Comparison of ENCODE assay signal across 8 cellular contexts in the genomic region with DNA sequence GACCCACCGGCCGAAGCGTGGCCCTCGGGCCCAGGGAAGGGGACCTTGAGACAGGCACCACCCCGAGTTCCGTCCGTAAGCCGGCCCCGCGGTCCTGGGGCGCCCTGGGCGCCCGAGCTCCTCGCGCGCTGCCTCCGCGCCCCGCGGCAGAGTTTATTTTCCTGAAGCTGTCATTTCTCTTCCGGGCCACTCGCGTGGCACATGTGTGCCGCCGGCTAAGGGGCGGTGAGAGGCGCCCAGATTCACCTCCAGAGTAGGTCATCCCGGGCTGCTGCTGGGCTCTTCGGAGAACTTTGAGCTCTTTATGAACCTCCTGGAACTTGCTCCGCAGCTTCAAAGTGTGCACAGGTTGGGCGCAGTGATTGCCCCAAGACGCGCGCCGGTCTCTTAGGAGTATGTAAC. TPM values are rescaled to one million over a fixed set of nuclear protein-coding genes. Genes with fewer than 3 reads are reported as not detected.
DNase-seq lines count a peak whose midpoint lies in the region; ATAC-seq, FAIRE-seq and TF ChIP-seq lines count a peak whose summit lies in the region.

No MANE protein-coding gene starts in this region.

- H3K79me1 ChIP-seq in H9 (ENCODE audit: insufficient read depth, low read depth, low read length, poor library complexity, severe bottlenecking): peaks cover 7% of the 10 kb centered on the region

- H3K4me1 ChIP-seq in H9 (ENCODE audit: insufficient read depth, low read length): peaks cover 5% of the 10 kb centered on the region; the same call in 1 of the 2 replicates
- H3K4me1 ChIP-seq in Peyer's patch: peaks cover 0 to 23% (median 5%) of the 10 kb centered on the region in 4 donors
- H3K4me1 ChIP-seq in astrocyte (ENCODE audit: insufficient read depth, low read length): peaks cover 20% of the 10 kb centered on the region

- no peak overlapping the region for H3K18ac ChIP-seq in H9 (ENCODE audit: insufficient read length, low read depth, low read length)

- H3K79me2 ChIP-seq in H9 (ENCODE audit: insufficient read depth, low read length): peaks cover 18% of the 10 kb centered on the region; the same call in 1 of the 2 replicates
- peaks cover 56% of the 10 kb centered on the region for H3K79me2 ChIP-seq in astrocyte (ENCODE audit: insufficient read depth, low read length)

- peak overlapping the region; percentile 88 for H3K4me3 Mint-ChIP-seq in CD4-positive, alpha-beta T cell
- H3K4me3 Mint-ChIP-seq in H9 (peak overlapping the region; percentile 88 to 92), astrocyte (ENCODE audit: unreplicated experiment) (peak overlapping the region; percentile 92)
- H3K4me3 Mint-ChIP-seq in stimulated activated effector memory CD8-positive, alpha-beta T cell treated with anti-CD3 and anti-CD28 coated beads, Interleukin-12 subunit alpha, Interleukin-12 subunit beta, amount 100 ng/mL, for 72 hours: peak overlapping the region; percentile 78

- peaks cover 36% of the 10 kb centered on the region for H3K4me1 Mint-ChIP-seq in CD4-positive, alpha-beta T cell (ENCODE audit: low read depth)
- H3K4me1 Mint-ChIP-seq in H9 (peaks cover 19 to 20% of the 10 kb centered on the region in 2 experiments), astrocyte (ENCODE audit: low read depth, unreplicated experiment) (peaks cover 14% of the 10 kb centered on the region)
- peaks cover 34% of the 10 kb centered on the region for H3K4me1 Mint-ChIP-seq in stimulated activated effector memory CD8-positive, alpha-beta T cell treated with anti-CD3 and anti-CD28 coated beads, Interleukin-12 subunit alpha, Interleukin-12 subunit beta, amount 100 ng/mL, for 72 hours

- FAIRE-seq in astrocyte (lab: Jason Lieb, UNC): no peak

- H3K9me3 Mint-ChIP-seq in CD4-positive, alpha-beta T cell: no peaks in the 10 kb centered on the region
- H3K9me3 Mint-ChIP-seq in H9 (no peaks in the 10 kb centered on the region; a peak in 2 of 5 replicates), astrocyte (ENCODE audit: unreplicated experiment) (no peaks in the 10 kb centered on the region)
- H3K9me3 Mint-ChIP-seq in stimulated activated effector memory CD8-positive, alpha-beta T cell treated with anti-CD3 and anti-CD28 coated beads, Interleukin-12 subunit alpha, Interleukin-12 subunit beta, amount 100 ng/mL, for 72 hours: no peaks in the 10 kb centered on the region

- H3K9me3 ChIP-seq in CD4-positive, alpha-beta T cell (ENCODE audit: control insufficient read depth, low read length): no peaks in the 10 kb centered on the region
- H3K9me3 ChIP-seq in H9 (ENCODE audit: control insufficient read depth, low read depth, low read length) (no peaks in the 10 kb centered on the region), Peyer's patch (no peaks in the 10 kb centered on the region), astrocyte (ENCODE audit: insufficient read depth, low read depth, low read length) (no peaks in the 10 kb centered on the region)

- intact Hi-C loops in CD4-positive, alpha-beta T cell (cut with DNase I, micrococcal nuclease): loop anchor here (1.0 to 10.0 kb wide), 6 partner anchors 93 to 806 kb away; partner anchors contain the start of genes CTU2 (in 2 of the 2), RNF166 (in 2 of the 2), KLHDC4 (in 1 of the 2) and MVD (in 1 of the 2)

- no peaks in the 10 kb centered on the region for H3K27me3 ChIP-seq in CD4-positive, alpha-beta T cell (ENCODE audit: control insufficient read depth, insufficient read depth, low read length)
- H3K27me3 ChIP-seq in H9 (ENCODE audit: insufficient read depth, low read length) (no peaks in the 10 kb centered on the region), Peyer's patch (no peaks in the 10 kb centered on the region), astrocyte (ENCODE audit: insufficient read depth, low read length) (no peaks in the 10 kb centered on the region)

- H4K8ac ChIP-seq in H9 (replicated peaks; ENCODE audit: insufficient read length, low read depth, low read length): no peak overlapping the region

- H2BK5ac ChIP-seq in H9 (ENCODE audit: insufficient read length, low read length): no peak overlapping the region

- H2BK120ac ChIP-seq in H9 (ENCODE audit: low read depth, low read length, poor library complexity, severe bottlenecking): no peak overlapping the region

- TF ChIP-seq POLR2A in Peyer's patch (IDR thresholded peaks at IDR 0.05): no peak

- H3K56ac ChIP-seq in H9 (ENCODE audit: insufficient read length, low read depth, low read length): no peak overlapping the region

- H4K91ac ChIP-seq in H9 (ENCODE audit: insufficient read length, low read depth, low read length): no peak overlapping the region

- peak in 9 of 10 experiments; percentile 13 to 56 (median 27) for DNase-seq in CD4-positive, alpha-beta T cell
- DNase-seq in H9: no peak
- peak in 2 of 3 donors; percentile 55 to 73 for DNase-seq in Peyer's patch
- DNase-seq in astrocyte (ENCODE audit: low read depth): no peak
- DNase-seq in left kidney (ENCODE audit: low read depth, low spot score): peak; percentile 33
- no peak for DNase-seq in stimulated activated effector memory CD8-positive, alpha-beta T cell treated with anti-CD3 and anti-CD28 coated beads, Interleukin-12 subunit alpha, Interleukin-12 subunit beta, amount 100 ng/mL, for 72 hours (ENCODE audit: low spot score in 2 of 2)
- DNase-seq in COR-L47 (lab: John Stamatoyannopoulos, UW): no peak

- H3K23me2 ChIP-seq in H9 (ENCODE audit: insufficient read length, low read depth, low read length, poor library complexity, severe bottlenecking): peaks cover 12% of the 10 kb centered on the region

- no peak for TF ChIP-seq CTCF in CD4-positive, alpha-beta T cell (IDR thresholded peaks at IDR 0.05)
- TF ChIP-seq CTCF in H9 (conservative IDR thresholded peaks at IDR 0.05) (no peak), Peyer's patch (IDR thresholded peaks at IDR 0.05) (no peak), astrocyte (IDR thresholded peaks at IDR 0.05; ENCODE audit: insufficient read depth, low read depth, low read length) (no peak)

- no peak overlapping the region for H2AK5ac ChIP-seq in H9 (ENCODE audit: insufficient read length, low read length)

- no peak overlapping the region for H3K4ac ChIP-seq in H9 (ENCODE audit: low read depth, low read length)

- H3K4me3 ChIP-seq in Peyer's patch (peak overlapping the region; percentile 78 to 99 (median 85)), astrocyte (ENCODE audit: insufficient read depth, low read depth, low read length) (peak overlapping the region; percentile 80)

- POLR2A ChIA-PET in CD4-positive, alpha-beta T cell (lab: Charles Lee): interaction anchor here (0.7 to 2.4 kb wide), 22 partner anchors 18 to 805 kb away, joined by 3 to 38 read pairs (median 5); partner anchors contain the start of genes APRT, BANP, KLHDC4 and MVD

- H3K36me3 Mint-ChIP-seq in CD4-positive, alpha-beta T cell (ENCODE audit: low read depth): peaks cover 32% of the 10 kb centered on the region
- H3K36me3 Mint-ChIP-seq in H9 (ENCODE audit: insufficient read depth in 1 of 3, low read depth in 3 of 3) (peaks cover 5 to 21% (median 21%) of the 10 kb centered on the region in 3 experiments; a peak in 5 of 7 replicates), astrocyte (ENCODE audit: low read depth, unreplicated experiment) (no peaks in the 10 kb centered on the region)
- peaks cover 65% of the 10 kb centered on the region for H3K36me3 Mint-ChIP-seq in stimulated activated effector memory CD8-positive, alpha-beta T cell treated with anti-CD3 and anti-CD28 coated beads, Interleukin-12 subunit alpha, Interleukin-12 subunit beta, amount 100 ng/mL, for 72 hours

- no peak overlapping the region for H2BK15ac ChIP-seq in H9 (ENCODE audit: low read depth, low read length)

- WGBS in H9 (ENCODE audit: extremely low coverage, insufficient read length, low lambda C conversion rate): no CpG with 5 or more reads among the region's 35 CpGs

- no peak overlapping the region for H3K14ac ChIP-seq in H9 (ENCODE audit: insufficient read depth, low read length)

- H3K27me3 Mint-ChIP-seq in CD4-positive, alpha-beta T cell: no peaks in the 10 kb centered on the region
- H3K27me3 Mint-ChIP-seq in H9 (ENCODE audit: low read depth) (no peaks in the 10 kb centered on the region), astrocyte (ENCODE audit: low read depth, unreplicated experiment) (no peaks in the 10 kb centered on the region)

- peak overlapping the region; percentile 71 for H3K4me2 ChIP-seq in H9 (ENCODE audit: insufficient read depth, insufficient read length, low read length)
- peak overlapping the region; percentile 90 for H3K4me2 ChIP-seq in astrocyte (ENCODE audit: low read length)

- H3K9ac ChIP-seq in H9 (ENCODE audit: extremely low read depth, insufficient read length, low read length) (peak overlapping the region; percentile 39), astrocyte (ENCODE audit: low read length) (peak overlapping the region; percentile 86)

- no peak overlapping the region for H2BK12ac ChIP-seq in H9 (ENCODE audit: insufficient read length, low read depth, low read length)

- H3K27ac Mint-ChIP-seq in CD4-positive, alpha-beta T cell: peak overlapping the region; percentile 87
- H3K27ac Mint-ChIP-seq in H9 (peak overlapping the region; percentile 24 to 84 (median 75); a peak in 3 of 7 replicates), astrocyte (ENCODE audit: unreplicated experiment) (peak overlapping the region; percentile 81)
- peak overlapping the region; percentile 86 for H3K27ac Mint-ChIP-seq in stimulated activated effector memory CD8-positive, alpha-beta T cell treated with anti-CD3 and anti-CD28 coated beads, Interleukin-12 subunit alpha, Interleukin-12 subunit beta, amount 100 ng/mL, for 72 hours

- H4K20me1 ChIP-seq in H9 (ENCODE audit: control insufficient read depth, insufficient read depth, insufficient read length): no peaks in the 10 kb centered on the region
- H4K20me1 ChIP-seq in astrocyte (ENCODE audit: insufficient read depth, low read length): peaks cover 43% of the 10 kb centered on the region

- peaks cover 0 to 16% (median 0%) of the 10 kb centered on the region in 3 donors for H3K36me3 ChIP-seq in Peyer's patch
- peaks cover 7% of the 10 kb centered on the region for H3K36me3 ChIP-seq in astrocyte (ENCODE audit: insufficient read depth, low read length)

- H4K5ac ChIP-seq in H9 (ENCODE audit: insufficient read length, low read depth, low read length): no peak overlapping the region

- H3K23ac ChIP-seq in H9 (ENCODE audit: insufficient read length, low read depth, low read length): no peak overlapping the region

- H3K27ac ChIP-seq in CD4-positive, alpha-beta T cell (ENCODE audit: low read depth, low read length): peak overlapping the region; percentile 78
- H3K27ac ChIP-seq in H9 (ENCODE audit: insufficient read length, low read depth, low read length) (no peak overlapping the region), Peyer's patch (peak overlapping the region; percentile 82 to 95 (median 84)), astrocyte (ENCODE audit: low read depth, low read length) (peak overlapping the region; percentile 84)

- no peak overlapping the region for H2AFZ ChIP-seq in H9 (ENCODE audit: low read length)
- H2AFZ ChIP-seq in astrocyte (ENCODE audit: low read depth, low read length): peak overlapping the region; percentile 94

- peak; percentile 38 for ATAC-seq in CD4-positive, alpha-beta T cell (ENCODE audit: poor library complexity)
- ATAC-seq in stimulated activated effector memory CD8-positive, alpha-beta T cell treated with anti-CD3 and anti-CD28 coated beads, Interleukin-12 subunit alpha, Interleukin-12 subunit beta, amount 100 ng/mL, for 72 hours: peak; percentile 54
- ATAC-seq in GM19397 (IDR thresholded peaks at IDR 0.05; ENCODE audit: unreplicated experiment): no peak

- H2BK20ac ChIP-seq in H9 (ENCODE audit: low read depth, low read length, poor library complexity, severe bottlenecking): no peak overlapping the region

- CTCF ChIA-PET in CD4-positive, alpha-beta T cell (lab: Charles Lee): interaction anchor here (0.6 to 1.8 kb wide), 3 partner anchors 115 to 287 kb away, joined by 3 to 7 read pairs (median 5); partner anchors contain the start of genes GALNS and TRAPPC2L

- no peak overlapping the region for H3T11ph ChIP-seq in H9 (ENCODE audit: low read length)

RNA-seq across cellular contexts. Expression of gene ZC3H18, which starts 0.5 kb away (rescaled TPM):
- 10 to 100 TPM; 92.6 to 93.7 TPM for total RNA-seq in CD4-positive, alpha-beta T cell
- total RNA-seq in H9 (2021): 69.7 and 78.2 TPM in 2 replicates
- total RNA-seq in Peyer's patch: 10 to 100 TPM; 22.8 to 47.0 (median 32.9) TPM
- 31.6 and 32.8 TPM in 2 replicates for total RNA-seq in astrocyte

Comparison
In these comparisons a context has a peak if more than half of its experiments do, and no peak if none do; other contexts are left out.
1. DNase-seq: peak in CD4-positive, alpha-beta T cell (9 of 10), Peyer's patch (2 of 3) and left kidney (single experiment); none in H9 (single experiment), astrocyte (single experiment), stimulated activated effector memory CD8-positive, alpha-beta T cell treated with anti-CD3 and anti-CD28 coated beads, Interleukin-12 subunit alpha, Interleukin-12 subunit beta, amount 100 ng/mL, for 72 hours (0 of 2) and COR-L47 (single experiment).
2. Peak in every context shown above with its lines, with median percentiles within 50 percentile points of each other: H3K27ac Mint-ChIP-seq and H3K4me3 Mint-ChIP-seq.